7 cellular contexts compared by ENCODE assay signal in the genomic region with DNA sequence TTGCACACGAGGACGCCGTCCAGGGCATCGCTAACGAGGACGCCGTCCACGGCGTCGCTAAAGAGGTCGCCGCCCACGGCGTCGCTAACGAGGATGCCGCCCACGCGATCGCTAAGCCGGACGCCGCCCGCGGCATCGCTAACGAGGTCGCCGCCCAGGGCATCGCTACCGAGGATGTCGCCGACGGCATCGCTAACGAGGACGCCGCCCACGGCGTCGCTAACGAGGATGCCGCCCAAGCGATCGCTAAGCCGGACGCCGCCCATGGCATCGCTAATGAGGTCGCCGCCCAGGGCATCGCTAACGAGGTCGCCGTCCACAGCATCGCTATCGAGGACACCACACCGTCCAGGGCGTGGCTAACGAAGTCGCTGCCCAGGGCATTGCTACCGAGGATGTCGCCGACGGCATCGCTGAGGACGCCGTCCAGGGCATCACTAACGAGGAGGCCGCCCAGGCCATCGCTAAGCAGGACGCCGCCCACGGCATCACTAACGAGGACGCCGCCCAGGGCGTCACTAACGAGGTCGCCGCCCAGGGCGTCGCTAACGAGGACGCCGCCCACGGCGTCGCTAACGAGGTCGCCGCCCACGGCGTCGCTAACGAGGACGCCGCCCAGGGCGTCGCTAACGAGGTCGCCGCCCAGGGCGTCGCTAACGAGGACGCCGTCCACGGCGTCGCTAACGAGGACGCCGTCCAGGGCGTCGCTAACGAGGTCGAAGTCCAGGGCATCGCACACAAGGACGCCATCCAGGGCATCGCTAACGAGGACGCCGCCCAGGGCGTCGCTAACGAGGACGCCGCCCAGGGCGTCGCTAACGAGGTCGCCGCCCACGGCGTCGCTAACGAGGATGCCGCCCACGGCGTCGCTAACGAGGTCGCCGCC. TPM values are rescaled to one million over a fixed set of nuclear protein-coding genes. Genes with fewer than 3 reads are reported as not detected.
DNase-seq lines count a peak whose midpoint lies in the region; ATAC-seq, FAIRE-seq and TF ChIP-seq lines count a peak whose summit lies in the region.
"Not testable (repeated sequence)": the region's sequence is repeated elsewhere in the genome, so short reads cannot be mapped to it uniquely, and the experiment has no call there.

No MANE protein-coding gene starts in this region.

- H3K27me3 ChIP-seq in SK-N-SH (ENCODE audit: insufficient read depth); osteoblast (ENCODE audit: insufficient read depth, low read length): not testable (repeated sequence)

- POLR2A ChIA-PET in A549 (lab: Yijun Ruan, JAX); SK-N-SH (lab: Yijun Ruan, JAX): not testable (repeated sequence)

- not testable (repeated sequence) for H4K20me1 ChIP-seq in SK-N-SH (ENCODE audit: insufficient read depth); osteoblast (ENCODE audit: insufficient read depth, low read length)

- TF ChIP-seq EP300 in A549 (IDR thresholded peaks at IDR 0.05); SK-N-SH (IDR thresholded peaks at IDR 0.05; ENCODE audit: borderline replicate concordance in 1 of 2, low read depth in 1 of 2, low read length in 1 of 2): not testable (repeated sequence)

- ATAC-seq in A549: not testable (repeated sequence)

- H3K9ac ChIP-seq in SK-N-SH; kidney (ENCODE audit: low read length in 2 of 2): not testable (repeated sequence)

- H3K9me3 ChIP-seq in A549; SK-N-SH; kidney (ENCODE audit: control insufficient read depth in 1 of 2, low read length in 2 of 2); osteoblast (ENCODE audit: low read depth, low read length): not testable (repeated sequence)

- not testable (repeated sequence) for H3K9me3 Mint-ChIP-seq in activated T-cell treated with anti-CD3 and anti-CD28 coated beads, Interleukin-2, amount 50 U/mL, for 24 hours

- H3K4me3 ChIP-seq in A549; SK-N-SH (ENCODE audit: low read depth in 2 of 2, low read length in 1 of 2); kidney (ENCODE audit: low read length in 2 of 2); osteoblast (ENCODE audit: insufficient read depth, low read length): not testable (repeated sequence)

- H3K9me2 ChIP-seq in SK-N-SH: not testable (repeated sequence)

- H3K27me3 Mint-ChIP-seq in activated T-cell treated with anti-CD3 and anti-CD28 coated beads, Interleukin-2, amount 50 U/mL, for 24 hours: not testable (repeated sequence)

- H3K4me2 ChIP-seq in A549; SK-N-SH; osteoblast (ENCODE audit: insufficient read depth, low read length): not testable (repeated sequence)

- H2AFZ ChIP-seq in SK-N-SH (ENCODE audit: low read depth); osteoblast (ENCODE audit: low read length): not testable (repeated sequence)

- H3K79me2 ChIP-seq in SK-N-SH (ENCODE audit: insufficient read depth); osteoblast (ENCODE audit: insufficient read depth, low read length): not testable (repeated sequence)

- intact Hi-C loops in kidney (cut with DNase I): not testable (repeated sequence)

- H3K4me3 Mint-ChIP-seq in activated T-cell treated with anti-CD3 and anti-CD28 coated beads, Interleukin-2, amount 50 U/mL, for 24 hours: not testable (repeated sequence)

- not testable (repeated sequence) for H3K36me3 Mint-ChIP-seq in activated T-cell treated with anti-CD3 and anti-CD28 coated beads, Interleukin-2, amount 50 U/mL, for 24 hours (ENCODE audit: low read depth)

- not testable (repeated sequence) for DNase-seq in A549 (ENCODE audit: low read depth in 1 of 2, low spot score in 1 of 2); urothelium cell line (ENCODE audit: low spot score)
- DNase-seq in SK-N-SH (peak; percentile 36), ecto neural progenitor cell (ENCODE audit: low spot score) (peak; percentile 16), kidney (peak; percentile 55), osteoblast (ENCODE audit: insufficient read length, low spot score, missing footprints) (peak; percentile 10)
- DNase-seq in activated T-cell treated with anti-CD3 and anti-CD28 coated beads, Interleukin-2, amount 50 U/mL, for 24 hours: peak; percentile 7

- TF ChIP-seq POLR2A in A549 (IDR thresholded peaks at IDR 0.05; ENCODE audit: low read length): not testable (repeated sequence)

- H3K27ac Mint-ChIP-seq in activated T-cell treated with anti-CD3 and anti-CD28 coated beads, Interleukin-2, amount 50 U/mL, for 24 hours: not testable (repeated sequence)

- TF ChIP-seq RAD21 in A549 (conservative IDR thresholded peaks at IDR 0.05 in 1 of 2, IDR thresholded peaks at IDR 0.05 in 1 of 2); SK-N-SH (IDR thresholded peaks at IDR 0.05; ENCODE audit: low read length): not testable (repeated sequence)

- not testable (repeated sequence) for H3K4me1 ChIP-seq in A549; SK-N-SH (ENCODE audit: control insufficient read depth in 1 of 2, insufficient read depth in 2 of 2, low read depth in 1 of 2, low read length in 1 of 2); kidney (ENCODE audit: control insufficient read depth in 1 of 2, insufficient read depth in 1 of 2, low read depth in 1 of 2, low read length in 2 of 2); osteoblast (ENCODE audit: insufficient read depth, low read length)

- WGBS in A549 (ENCODE audit: missing lambda C conversion rate): 93% methylated on average over 100 of the region's 145 CpGs
- 94% methylated on average over 131 of the region's 145 CpGs for WGBS in SK-N-SH (ENCODE audit: low lambda C conversion rate)

- H3K4me1 Mint-ChIP-seq in activated T-cell treated with anti-CD3 and anti-CD28 coated beads, Interleukin-2, amount 50 U/mL, for 24 hours (ENCODE audit: low read depth): peaks cover 17% of the 10 kb centered on the region

- not testable (repeated sequence) for H3F3A ChIP-seq in SK-N-SH (replicated peaks; ENCODE audit: insufficient read depth)

- not testable (repeated sequence) for FAIRE-seq in A549 (lab: Jason Lieb, UNC); kidney (lab: Jason Lieb, UNC)
- FAIRE-seq in urothelium cell line (lab: Jason Lieb, UNC): peak; percentile 72

- CTCF ChIA-PET in A549 (lab: Yijun Ruan, JAX); SK-N-SH (lab: Yijun Ruan, JAX): not testable (repeated sequence)

- not testable (repeated sequence) for H3K27ac ChIP-seq in A549; SK-N-SH (ENCODE audit: low read depth in 2 of 2, low read length in 1 of 2); kidney (ENCODE audit: low read depth in 2 of 2, low read length in 2 of 2); osteoblast (ENCODE audit: low read depth, low read length)

- not testable (repeated sequence) for H3K36me3 ChIP-seq in SK-N-SH (replicated peaks in 1 of 2; ENCODE audit: control insufficient read depth in 1 of 2, insufficient read depth in 2 of 2, low read length in 1 of 2); kidney (ENCODE audit: control insufficient read depth in 1 of 2, insufficient read depth in 2 of 2, low read length in 2 of 2); osteoblast (ENCODE audit: insufficient read depth, low read length)

- TF ChIP-seq CTCF in A549 (IDR thresholded peaks at IDR 0.05); SK-N-SH (IDR thresholded peaks at IDR 0.05); kidney (IDR thresholded peaks at IDR 0.05; ENCODE audit: borderline replicate concordance, extremely low read depth, insufficient read depth); osteoblast (IDR thresholded peaks at IDR 0.05; ENCODE audit: extremely low read depth, low read depth, low read length): not testable (repeated sequence)

TF ChIP-seq in A549, 52 proteins besides CTCF, POLR2A, EP300 and RAD21:
- TF ChIP-seq CHD4 (IDR thresholded peaks at IDR 0.05; ENCODE audit: borderline replicate concordance): peak; percentile 33; the same call in 1 of the 2 replicates

RNA-seq across cellular contexts. Expression of gene ZNF74, which starts 32.8 kb away (rescaled TPM):
- 4.3 and 5.1 TPM in 2 replicates for polyA plus RNA-seq in A549 (2011; rRNA removed)
- 7.0 and 10.0 TPM in 2 replicates for polyA plus RNA-seq in A549 (2012; cell fraction: cytosol; rRNA removed)
- polyA plus RNA-seq in A549 (2012; cell fraction: nucleus; rRNA removed): 10.5 and 20.3 TPM in 2 replicates
- 5.8 to 7.4 TPM (median 5.9 TPM) in 3 replicates for polyA plus RNA-seq in A549 (2017; fragmentation: RNase III; extraction: RNeasy Plus Mini Kit Qiagen cat#74134 plus additional on column Dnase treatment)
- 5.2 and 5.5 TPM in 2 replicates for polyA minus RNA-seq in A549 (2011; rRNA and poly(A)+ RNA removed)
- polyA plus RNA-seq in SK-N-SH (2012; rRNA removed): 8.0 and 9.9 TPM in 2 replicates
- polyA plus RNA-seq in SK-N-SH (2012; cell fraction: cytosol; rRNA removed): 4.5 and 7.5 TPM in 2 replicates
- 16.9 and 18.8 TPM in 2 replicates for polyA plus RNA-seq in SK-N-SH (2012; cell fraction: nucleus; rRNA removed)
- 6.5 TPM for total RNA-seq in kidney
- polyA plus RNA-seq in kidney (ENCODE audit: insufficient read depth, low read depth, low replicate concordance): 3.7 TPM
- total RNA-seq in osteoblast: 12.4 and 13.8 TPM in 2 replicates

RNA-seq across cellular contexts. Expression of gene DGCR6L, which starts 41.2 kb away (rescaled TPM):
- polyA plus RNA-seq in A549 (2011; rRNA removed): 15.5 and 17.9 TPM in 2 replicates
- 40.4 and 47.6 TPM in 2 replicates for polyA plus RNA-seq in A549 (2012; cell fraction: cytosol; rRNA removed)
- 28.0 and 33.9 TPM in 2 replicates for polyA plus RNA-seq in A549 (2012; cell fraction: nucleus; rRNA removed)
- 23.1 to 27.0 TPM (median 26.1 TPM) in 3 replicates for polyA plus RNA-seq in A549 (2017; fragmentation: RNase III; extraction: RNeasy Plus Mini Kit Qiagen cat#74134 plus additional on column Dnase treatment)
- 6.4 and 9.4 TPM in 2 replicates for polyA minus RNA-seq in A549 (2011; rRNA and poly(A)+ RNA removed)
- 53.9 and 59.8 TPM in 2 replicates for polyA plus RNA-seq in SK-N-SH (2012; rRNA removed)
- polyA plus RNA-seq in SK-N-SH (2012; cell fraction: cytosol; rRNA removed): 39.4 and 52.7 TPM in 2 replicates
- 27.3 and 45.0 TPM in 2 replicates for polyA plus RNA-seq in SK-N-SH (2012; cell fraction: nucleus; rRNA removed)
- total RNA-seq in kidney: 35.3 TPM
- polyA plus RNA-seq in kidney (ENCODE audit: insufficient read depth, low read depth, low replicate concordance): 137 TPM
- 58.9 and 60.8 TPM in 2 replicates for total RNA-seq in osteoblast
